18 cellular contexts compared by ENCODE assay signal in the genomic region with DNA sequence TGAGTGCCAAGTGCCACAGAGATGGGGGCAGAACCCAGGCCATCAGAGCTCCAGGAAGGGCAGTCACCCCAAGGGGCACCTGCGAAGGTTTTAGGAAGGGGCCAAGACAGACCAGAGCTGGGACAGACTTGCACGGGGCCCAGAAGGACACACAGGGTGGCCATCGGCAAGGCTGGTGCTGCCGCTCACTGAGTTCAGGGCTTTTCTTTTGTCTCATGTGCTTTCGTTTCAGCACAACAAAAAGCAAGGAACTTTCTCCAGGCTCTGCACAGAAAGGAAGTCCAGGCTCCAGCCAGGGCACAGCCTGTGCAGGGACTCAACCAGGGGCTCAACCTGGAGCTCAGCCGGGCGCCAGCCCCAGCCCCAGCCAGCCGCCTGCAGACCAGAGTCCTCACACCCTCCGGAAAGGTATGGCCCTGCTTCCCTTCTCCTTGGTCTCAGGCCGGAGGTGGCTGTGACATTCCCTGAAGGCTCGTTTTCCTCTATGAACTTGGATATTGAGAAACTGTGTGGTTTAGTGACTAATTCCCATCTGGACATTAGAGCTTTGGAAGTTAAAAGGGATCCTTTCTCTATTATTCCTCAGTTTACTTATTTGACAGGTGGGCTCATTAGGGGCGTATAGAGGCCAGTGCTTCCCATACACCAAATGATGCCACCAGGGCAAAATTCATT.
"Had no signal": no experiment of that assay in that cellular context is flagged by ENCODE, and none has a peak within 500 bp of the region (broad histone marks: within the 10 kb centered on the region; RNA-seq: fewer than 3 reads in every experiment).

No MANE protein-coding gene starts in this region.

- H3K4me3 ChIP-seq: body of pancreas, cardiac muscle cell, left ventricle myocardium inferior, prostate gland, thyroid gland had no signal

- H3K9me3 ChIP-seq: body of pancreas, left ventricle myocardium inferior, prostate gland, thyroid gland had no signal

- H3K4me1 ChIP-seq: prostate gland had no signal

- H3K27ac ChIP-seq: body of pancreas, cardiac muscle cell, left ventricle myocardium inferior, prostate gland, thyroid gland, VCaP had no signal

- H3K36me3 ChIP-seq: cardiac muscle cell, left ventricle myocardium inferior, prostate gland, thyroid gland had no signal

- H3K27me3 ChIP-seq: body of pancreas, cardiac muscle cell, thyroid gland had no signal

- ATAC-seq: activated CD8-positive, alpha-beta memory T cell treated with anti-CD3 and anti-CD28 coated beads, Interleukin-2, amount 10 ng/mL, durations not matched to agents 7 days and 5 days; activated CD8-positive, alpha-beta T cell treated with anti-CD3 and anti-CD28 coated beads for 36 hours; body of pancreas; natural killer cell had no signal

- DNase-seq: activated CD4-positive, alpha-beta T cell treated with anti-CD3 and anti-CD28 coated beads, Interleukin-2, amount 10 ng/mL, durations not matched to agents 7 days and 5 days; activated CD4-positive, CD25-positive, alpha-beta regulatory T cell treated with anti-CD3 and anti-CD28 coated beads, Interleukin-2, amount 50 U/mL, for 72 hours; activated CD8-positive, alpha-beta memory T cell treated with anti-CD3 and anti-CD28 coated beads, Interleukin-2, amount 10 ng/mL, durations not matched to agents 7 days and 5 days; activated CD8-positive, alpha-beta T cell treated with anti-CD3 and anti-CD28 coated beads for 36 hours; activated effector memory CD4-positive, alpha-beta T cell treated with anti-CD3 and anti-CD28 coated beads, Interleukin-2, amount 50 U/mL, for 16 hours; activated naive CD4-positive, alpha-beta T cell treated with anti-CD3 and anti-CD28 coated beads, Interleukin-2, amount 10 ng/mL, durations not matched to agents 7 days and 5 days; activated T-cell treated with anti-CD3 and anti-CD28 coated beads for 4 hours; body of pancreas; cortex of kidney; foreskin melanocyte; left ventricle myocardium inferior; mammary epithelial cell; natural killer cell; stimulated activated CD4-positive, alpha-beta T cell treated with anti-CD3 and anti-CD28 coated beads, Interleukin-4, amount 100 ng/mL, for 4 hours; thyroid gland had no signal
